Comparison of ENCODE assay signal across 10 cellular contexts in the genomic region with DNA sequence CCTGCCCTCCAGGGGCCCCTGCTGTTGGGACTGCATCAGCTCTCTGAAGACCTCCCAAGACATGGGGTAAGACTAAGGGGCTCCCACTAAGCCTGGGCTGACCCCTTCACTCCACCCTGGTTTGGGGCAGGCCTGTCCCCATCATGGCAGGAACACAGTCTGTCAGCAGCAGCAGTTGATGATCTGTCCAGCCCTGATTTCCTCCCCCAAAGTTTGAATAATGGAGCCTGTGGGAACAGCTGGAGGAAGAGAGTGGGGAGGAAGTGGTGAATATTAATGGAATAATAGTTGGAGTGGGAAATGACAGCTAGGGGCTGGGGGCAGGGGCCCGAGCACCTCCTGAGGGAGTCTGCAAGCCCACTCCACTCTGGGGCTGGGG. TPM values are rescaled to one million over a fixed set of nuclear protein-coding genes. Genes with fewer than 3 reads are reported as not detected.
DNase-seq lines count a peak whose midpoint lies in the region; ATAC-seq and TF ChIP-seq lines count a peak whose summit lies in the region.
"Had no signal": no experiment of that assay in that cellular context is flagged by ENCODE, and none has a peak within 500 bp of the region (broad histone marks: within the 10 kb centered on the region; RNA-seq: fewer than 3 reads in every experiment).

No MANE protein-coding gene starts in this region.

- peak overlapping the region in 2 of 4 donors; percentile 60 to 61 for H3K4me3 ChIP-seq in tibial nerve

- H3K27ac ChIP-seq in tibial nerve, result peak overlapping the region in 3 of 4 donors; percentile 89 to 93 (median 92)

- H3K4me1 Mint-ChIP-seq in activated naive CD4-positive, alpha-beta T cell treated with anti-CD3 and anti-CD28 coated beads, Interleukin-2, amount 10 ng/mL, durations not matched to agents 7 days and 5 days, result peaks cover 30% of the 10 kb centered on the region
- H3K4me1 Mint-ChIP-seq in brain (peaks cover 20% of the 10 kb centered on the region), mesothelial cell of epicardium (peaks cover 20% of the 10 kb centered on the region)

- CTCF ChIA-PET in activated naive CD4-positive, alpha-beta T cell treated with anti-CD3 and anti-CD28 coated beads, Interleukin-2, amount 10 ng/mL, durations not matched to agents 7 days and 5 days (lab: Charles Lee), result interaction anchor here (0.8 to 2.3 kb wide), 3 partner anchors 10 to 225 kb away, joined by 3 to 10 read pairs (median 4); partner anchors contain the start of gene DMAC2

- ATAC-seq in HG03457 (IDR thresholded peaks at IDR 0.05; ENCODE audit: unreplicated experiment) (no peak), HG02571 (IDR thresholded peaks at IDR 0.05; ENCODE audit: unreplicated experiment) (no peak)

- DNase-seq in activated naive CD4-positive, alpha-beta T cell treated with anti-CD3 and anti-CD28 coated beads, Interleukin-2, amount 10 ng/mL, durations not matched to agents 7 days and 5 days, result no peak
- DNase-seq in activated naive CD4-positive, alpha-beta T cell treated with anti-CD3 and anti-CD28 coated beads, Interleukin-2, amount 50 U/mL, for 16 hours, result no peak
- DNase-seq in mesothelial cell of epicardium (ENCODE audit: low spot score in 2 of 2, unreplicated experiment in 2 of 2) (no peak), tibial nerve (ENCODE audit: low spot score in 2 of 2) (no peak), NCI-H524 treated with DMSO at 0.1 percent for 48 hours (lab: John Stamatoyannopoulos, UW) (no peak)

- 56 to 59% methylated on average over 1 of the region's 1 CpG for WGBS in tibial nerve, 2 donors

- H3K4me1 ChIP-seq in tibial nerve, result peaks cover 0 to 50% (median 11%) of the 10 kb centered on the region in 4 donors

- peaks cover 0 to 76% (median 13%) of the 10 kb centered on the region in 3 donors for H3K36me3 ChIP-seq in tibial nerve

- no peak for TF ChIP-seq CTCF in brain (conservative IDR thresholded peaks at IDR 0.05)
- no peak for TF ChIP-seq CTCF in mesothelial cell of epicardium (IDR thresholded peaks at IDR 0.05; ENCODE audit: unreplicated experiment)
- TF ChIP-seq CTCF in tibial nerve (IDR thresholded peaks at IDR 0.05), result no peak

- no peaks in the 10 kb centered on the region for H3K9me3 Mint-ChIP-seq in activated naive CD4-positive, alpha-beta T cell treated with anti-CD3 and anti-CD28 coated beads, Interleukin-2, amount 10 ng/mL, durations not matched to agents 7 days and 5 days
- no peaks in the 10 kb centered on the region for H3K9me3 Mint-ChIP-seq in brain
- no peaks in the 10 kb centered on the region for H3K9me3 Mint-ChIP-seq in mesothelial cell of epicardium

- H3K27ac Mint-ChIP-seq in activated naive CD4-positive, alpha-beta T cell treated with anti-CD3 and anti-CD28 coated beads, Interleukin-2, amount 10 ng/mL, durations not matched to agents 7 days and 5 days, result peak overlapping the region; percentile 64
- H3K27ac Mint-ChIP-seq in brain (peak overlapping the region in 3 of 5 experiments; percentile 16 to 83 (median 24)), mesothelial cell of epicardium (peak overlapping the region; percentile 81)

- H3K27me3 ChIP-seq in tibial nerve, result no peaks in the 10 kb centered on the region

- H3K4me3 Mint-ChIP-seq in activated naive CD4-positive, alpha-beta T cell treated with anti-CD3 and anti-CD28 coated beads, Interleukin-2, amount 10 ng/mL, durations not matched to agents 7 days and 5 days, result peak overlapping the region; percentile 81
- H3K4me3 Mint-ChIP-seq in brain (peak overlapping the region in 1 of 5 experiments; percentile 38), mesothelial cell of epicardium (peak overlapping the region; percentile 81)

- H3K36me3 Mint-ChIP-seq in activated naive CD4-positive, alpha-beta T cell treated with anti-CD3 and anti-CD28 coated beads, Interleukin-2, amount 10 ng/mL, durations not matched to agents 7 days and 5 days, result peaks cover 22% of the 10 kb centered on the region
- H3K36me3 Mint-ChIP-seq in brain (peaks cover 7% of the 10 kb centered on the region), mesothelial cell of epicardium (peaks cover 6% of the 10 kb centered on the region)

- TF ChIP-seq EP300 in tibial nerve (IDR thresholded peaks at IDR 0.05), result no peak

- TF ChIP-seq POLR2A in tibial nerve (IDR thresholded peaks at IDR 0.05), result no peak

- no peaks in the 10 kb centered on the region for H3K9me3 ChIP-seq in tibial nerve

- H3K27me3 Mint-ChIP-seq in activated naive CD4-positive, alpha-beta T cell treated with anti-CD3 and anti-CD28 coated beads, Interleukin-2, amount 10 ng/mL, durations not matched to agents 7 days and 5 days, result no peaks in the 10 kb centered on the region
- no peaks in the 10 kb centered on the region for H3K27me3 Mint-ChIP-seq in brain
- H3K27me3 Mint-ChIP-seq in mesothelial cell of epicardium (ENCODE audit: low read depth), result no peaks in the 10 kb centered on the region

RNA-seq across cellular contexts. Expression of gene B3GNT8, which starts 1.3 kb away (rescaled TPM):
- polyA plus RNA-seq in brain (ENCODE audit: insufficient read depth, low read depth, low replicate concordance), result 0.73 TPM
- total RNA-seq in mesothelial cell of epicardium (4.5 to 5.1 TPM (median 4.9 TPM) in 3 replicates), tibial nerve (1 to 10 TPM; 3.8 to 9.0 (median 5.7) TPM)
- total RNA-seq: NCI-H460 had no signal

RNA-seq across cellular contexts. Expression of gene DMAC2, which starts 11.2 kb away (rescaled TPM):
- 71.4 TPM for polyA plus RNA-seq in brain (ENCODE audit: insufficient read depth, low read depth, low replicate concordance)
- total RNA-seq in mesothelial cell of epicardium, result 37.5 to 41.4 TPM (median 39.8 TPM) in 3 replicates
- 10 to 100 TPM; 28.8 to 38.7 (median 35.7) TPM for total RNA-seq in tibial nerve

RNA-seq across cellular contexts. Expression of gene ERICH4, which starts 14.5 kb away (rescaled TPM):
- polyA plus RNA-seq in brain (ENCODE audit: insufficient read depth, low read depth, low replicate concordance), result not detected
- total RNA-seq in mesothelial cell of epicardium (not detected in 3 replicates), tibial nerve (not detected)
- total RNA-seq: epithelial cell of proximal tubule, NCI-H460 had no signal

RNA-seq across cellular contexts. Expression of gene BCKDHA, which starts 30.9 kb away (rescaled TPM):
- 53.0 TPM for polyA plus RNA-seq in brain (ENCODE audit: insufficient read depth, low read depth, low replicate concordance)
- total RNA-seq in mesothelial cell of epicardium, result 22.6 to 27.2 TPM (median 22.8 TPM) in 3 replicates
- 10 to 100 TPM; 48.6 to 61.4 (median 54.2) TPM for total RNA-seq in tibial nerve

RNA-seq across cellular contexts. Expression of gene EXOSC5, which starts 31.3 kb away (rescaled TPM):
- 46.6 TPM for polyA plus RNA-seq in brain (ENCODE audit: insufficient read depth, low read depth, low replicate concordance)
- 12.2 to 17.0 TPM (median 12.5 TPM) in 3 replicates for total RNA-seq in mesothelial cell of epicardium
- 10 to 100 TPM; 14.0 to 21.3 (median 19.8) TPM for total RNA-seq in tibial nerve

Comparison
In these comparisons a context has a peak if more than half of its experiments do, and no peak if none do; other contexts are left out.
1. H3K27ac Mint-ChIP-seq: peak in every context shown above with its lines; median percentile 81 in mesothelial cell of epicardium; 64 in activated naive CD4-positive, alpha-beta T cell treated with anti-CD3 and anti-CD28 coated beads, Interleukin-2, amount 10 ng/mL, durations not matched to agents 7 days and 5 days; 24 in brain.